ENCODE assay signal across 8 cellular contexts in the genomic region with DNA sequence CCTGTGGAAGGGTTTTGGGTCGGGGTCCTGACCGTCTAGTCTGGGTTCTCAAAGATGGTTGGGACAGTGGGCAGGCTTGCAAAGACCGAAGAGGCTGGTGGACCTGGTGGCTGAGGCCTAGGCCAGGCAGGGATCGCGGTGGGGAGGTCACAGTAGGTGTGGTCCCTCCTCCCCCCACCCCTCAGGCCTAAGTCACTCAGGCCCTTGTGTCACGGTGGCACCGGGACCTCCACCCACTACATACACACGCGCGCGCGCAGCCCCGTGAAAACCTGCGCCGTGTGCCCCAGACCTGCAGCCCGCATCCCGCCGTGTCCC. TPM values are rescaled to one million over a fixed set of nuclear protein-coding genes. Genes with fewer than 3 reads are reported as not detected.
DNase-seq lines count a peak whose midpoint lies in the region; ATAC-seq and TF ChIP-seq lines count a peak whose summit lies in the region.

No MANE protein-coding gene starts in this region.

- H3K4me3 Mint-ChIP-seq in brain = peak overlapping the region in 3 of 5 experiments; percentile 16 to 79 (median 45)

- H3K36me3 Mint-ChIP-seq in brain = peaks cover 21% of the 10 kb centered on the region

- no peak overlapping the region for H3K27ac ChIP-seq in GM23248
- H3K27ac ChIP-seq in iPS-18a (ENCODE audit: low read length) = no peak overlapping the region
- peak overlapping the region in 3 of 4 donors; percentile 31 to 50 (median 49) for H3K27ac ChIP-seq in gastrocnemius medialis

- TF ChIP-seq CTCF in brain (conservative IDR thresholded peaks at IDR 0.05) = no peak
- TF ChIP-seq CTCF in gastrocnemius medialis (IDR thresholded peaks at IDR 0.05 in 4 of 5, conservative IDR thresholded peaks at IDR 0.05 in 1 of 5) = no peak

- TF ChIP-seq POLR2A in gastrocnemius medialis (IDR thresholded peaks at IDR 0.05) = no peak

- intact Hi-C loops in gastrocnemius medialis (cut with DNase I; ENCODE audit: low total_unique reads) = loop anchor here (5.0 kb wide), 1 partner anchor 46 kb away; a partner anchor contains a TSS

- H3K9me3 ChIP-seq in GM23248 (ENCODE audit: low read depth) (no peaks in the 10 kb centered on the region), iPS-18a (ENCODE audit: control insufficient read depth, low read depth, low read length) (no peaks in the 10 kb centered on the region), gastrocnemius medialis (no peaks in the 10 kb centered on the region)

- H3K9ac ChIP-seq in GM23248 (peak overlapping the region; percentile 55), iPS-18a (ENCODE audit: low read length) (no peak overlapping the region)

- no peaks in the 10 kb centered on the region for H3K27me3 Mint-ChIP-seq in brain

- peaks cover 42% of the 10 kb centered on the region for H3K4me1 ChIP-seq in GM23248 (ENCODE audit: insufficient read depth)
- peaks cover 9% of the 10 kb centered on the region for H3K4me1 ChIP-seq in iPS-18a (ENCODE audit: control insufficient read depth, low read depth, low read length)
- H3K4me1 ChIP-seq in gastrocnemius medialis = peaks cover 14 to 25% of the 10 kb centered on the region in 2 donors

- in situ Hi-C loops in GM23248 (cut with MboI) (no loop called here), gastrocnemius medialis (cut with MboI; ENCODE audit: low sequenced_read_pairs in 4 of 4) (loop anchor here in 3 of 4 donors (25.0 kb wide), 2 partner anchors 411 to 536 kb away; a partner anchor contains a TSS)

- WGBS in GM23248 (ENCODE audit: low coverage in 1 of 2, low lambda C conversion rate in 2 of 2, missing lambda C conversion rate in 2 of 2), 2 experiments = 4 to 8% methylated on average over 7 to 14 of the region's 18 CpGs

- H4K20me1 ChIP-seq in GM23248 (ENCODE audit: insufficient read depth) = no peaks in the 10 kb centered on the region; the same call in 1 of the 2 replicates

- no peaks in the 10 kb centered on the region for H3K9me2 ChIP-seq in GM23248 (ENCODE audit: insufficient read depth)

- peaks cover 51% of the 10 kb centered on the region for H3F3A ChIP-seq in GM23248 (ENCODE audit: insufficient read depth)

- DNase-seq in GM23248 (no peak), gastrocnemius medialis (no peak), NCI-H2081 treated with DMSO at 0.1 percent for 48 hours (lab: John Stamatoyannopoulos, UW) (no peak), D341Med (ENCODE audit: low spot score) (no peak)

- H3K36me3 ChIP-seq in GM23248 (ENCODE audit: low read depth) = no peaks in the 10 kb centered on the region; the same call in 1 of the 2 replicates
- peaks cover 45% of the 10 kb centered on the region for H3K36me3 ChIP-seq in iPS-18a (ENCODE audit: control insufficient read depth, low read depth, low read length)
- H3K36me3 ChIP-seq in gastrocnemius medialis = peaks cover 0 to 15% of the 10 kb centered on the region in 2 donors

- H3K4me3 ChIP-seq in GM23248 = peak overlapping the region; percentile 43
- peak overlapping the region; percentile 73 for H3K4me3 ChIP-seq in iPS-18a (ENCODE audit: low read length)
- peak overlapping the region; percentile 58 to 79 (median 60) for H3K4me3 ChIP-seq in gastrocnemius medialis

- ATAC-seq in gastrocnemius medialis = peak in 1 of 2 donors; percentile 10
- ATAC-seq in SK-N-SH treated with all-trans-retinoic acid at 6 μM for 48 hours = no peak
- ATAC-seq in GM21786 (IDR thresholded peaks at IDR 0.05; ENCODE audit: unreplicated experiment) = no peak

- peaks cover 11% of the 10 kb centered on the region for H3K79me2 ChIP-seq in GM23248 (ENCODE audit: insufficient read depth)

- peak overlapping the region; percentile 4; the same call in 1 of the 2 replicates for H2AFZ ChIP-seq in GM23248

- H3K27me3 ChIP-seq in GM23248 (replicated peaks; ENCODE audit: insufficient read depth) (no peaks in the 10 kb centered on the region), iPS-18a (ENCODE audit: control insufficient read depth, insufficient read depth, low read length) (peaks cover 26% of the 10 kb centered on the region), gastrocnemius medialis (no peaks in the 10 kb centered on the region)

- H3K4me2 ChIP-seq in GM23248 (ENCODE audit: unreplicated experiment) = peak overlapping the region; percentile 53

- no peak overlapping the region for H3K27ac Mint-ChIP-seq in brain

- H3K9me3 Mint-ChIP-seq in brain = no peaks in the 10 kb centered on the region

- peaks cover 23% of the 10 kb centered on the region for H3K4me1 Mint-ChIP-seq in brain

TF ChIP-seq in SK-N-SH treated with all-trans-retinoic acid at 6 μM for 48 hours, 23 proteins besides CTCF, POLR2A, EP300 and RAD21:
- TF ChIP-seq, protein P1, sequence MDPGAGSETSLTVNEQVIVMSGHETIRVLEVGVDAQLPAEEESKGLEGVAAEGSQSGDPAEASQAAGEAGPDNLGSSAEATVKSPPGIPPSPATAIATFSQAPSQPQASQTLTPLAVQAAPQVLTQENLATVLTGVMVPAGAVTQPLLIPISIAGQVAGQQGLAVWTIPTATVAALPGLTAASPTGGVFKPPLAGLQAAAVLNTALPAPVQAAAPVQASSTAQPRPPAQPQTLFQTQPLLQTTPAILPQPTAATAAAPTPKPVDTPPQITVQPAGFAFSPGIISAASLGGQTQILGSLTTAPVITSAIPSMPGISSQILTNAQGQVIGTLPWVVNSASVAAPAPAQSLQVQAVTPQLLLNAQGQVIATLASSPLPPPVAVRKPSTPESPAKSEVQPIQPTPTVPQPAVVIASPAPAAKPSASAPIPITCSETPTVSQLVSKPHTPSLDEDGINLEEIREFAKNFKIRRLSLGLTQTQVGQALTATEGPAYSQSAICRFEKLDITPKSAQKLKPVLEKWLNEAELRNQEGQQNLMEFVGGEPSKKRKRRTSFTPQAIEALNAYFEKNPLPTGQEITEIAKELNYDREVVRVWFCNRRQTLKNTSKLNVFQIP (CRISPR knock-in tag; IDR thresholded peaks at IDR 0.05; ENCODE audit: borderline replicate concordance, low read depth) = no peak
- TF ChIP-seq CSDC2 (CRISPR knock-in tag; IDR thresholded peaks at IDR 0.05) (no peak), OSR1 (CRISPR knock-in tag; IDR thresholded peaks at IDR 0.05) (no peak), SNAI2 (CRISPR knock-in tag; IDR thresholded peaks at IDR 0.05) (no peak), ISL1 (CRISPR knock-in tag; IDR thresholded peaks at IDR 0.05) (no peak), ZNF8 (CRISPR knock-in tag; IDR thresholded peaks at IDR 0.05) (no peak), ZFP30 (CRISPR knock-in tag; IDR thresholded peaks at IDR 0.05) (no peak), RARB (CRISPR knock-in tag; IDR thresholded peaks at IDR 0.05) (no peak), ZNF70 (CRISPR knock-in tag; IDR thresholded peaks at IDR 0.05) (no peak), TOX (CRISPR knock-in tag; IDR thresholded peaks at IDR 0.05; ENCODE audit: borderline replicate concordance) (no peak), BACH2 (CRISPR knock-in tag; IDR thresholded peaks at IDR 0.05; ENCODE audit: borderline replicate concordance) (no peak), ZNF565 (CRISPR knock-in tag; conservative IDR thresholded peaks at IDR 0.05; ENCODE audit: low read depth) (no peak), GLIS3 (CRISPR knock-in tag; IDR thresholded peaks at IDR 0.05) (no peak), ZFP3 (CRISPR knock-in tag; IDR thresholded peaks at IDR 0.05) (no peak), ESRRG (CRISPR knock-in tag; IDR thresholded peaks at IDR 0.05) (no peak)
- TF ChIP-seq, protein P2, sequence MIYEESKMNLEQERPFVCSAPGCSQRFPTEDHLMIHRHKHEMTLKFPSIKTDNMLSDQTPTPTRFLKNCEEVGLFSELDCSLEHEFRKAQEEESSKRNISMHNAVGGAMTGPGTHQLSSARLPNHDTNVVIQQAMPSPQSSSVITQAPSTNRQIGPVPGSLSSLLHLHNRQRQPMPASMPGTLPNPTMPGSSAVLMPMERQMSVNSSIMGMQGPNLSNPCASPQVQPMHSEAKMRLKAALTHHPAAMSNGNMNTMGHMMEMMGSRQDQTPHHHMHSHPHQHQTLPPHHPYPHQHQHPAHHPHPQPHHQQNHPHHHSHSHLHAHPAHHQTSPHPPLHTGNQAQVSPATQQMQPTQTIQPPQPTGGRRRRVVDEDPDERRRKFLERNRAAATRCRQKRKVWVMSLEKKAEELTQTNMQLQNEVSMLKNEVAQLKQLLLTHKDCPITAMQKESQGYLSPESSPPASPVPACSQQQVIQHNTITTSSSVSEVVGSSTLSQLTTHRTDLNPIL (CRISPR knock-in tag; IDR thresholded peaks at IDR 0.05; ENCODE audit: low read depth) = no peak
- TF ChIP-seq, protein P3, sequence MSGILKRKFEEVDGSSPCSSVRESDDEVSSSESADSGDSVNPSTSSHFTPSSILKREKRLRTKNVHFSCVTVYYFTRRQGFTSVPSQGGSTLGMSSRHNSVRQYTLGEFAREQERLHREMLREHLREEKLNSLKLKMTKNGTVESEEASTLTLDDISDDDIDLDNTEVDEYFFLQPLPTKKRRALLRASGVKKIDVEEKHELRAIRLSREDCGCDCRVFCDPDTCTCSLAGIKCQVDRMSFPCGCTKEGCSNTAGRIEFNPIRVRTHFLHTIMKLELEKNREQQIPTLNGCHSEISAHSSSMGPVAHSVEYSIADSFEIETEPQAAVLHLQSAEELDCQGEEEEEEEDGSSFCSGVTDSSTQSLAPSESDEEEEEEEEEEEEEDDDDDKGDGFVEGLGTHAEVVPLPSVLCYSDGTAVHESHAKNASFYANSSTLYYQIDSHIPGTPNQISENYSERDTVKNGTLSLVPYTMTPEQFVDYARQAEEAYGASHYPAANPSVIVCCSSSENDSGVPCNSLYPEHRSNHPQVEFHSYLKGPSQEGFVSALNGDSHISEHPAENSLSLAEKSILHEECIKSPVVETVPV (CRISPR knock-in tag; IDR thresholded peaks at IDR 0.05) = no peak

RNA-seq across cellular contexts. Expression of a gene that starts 24.2 kb away (rescaled TPM):
- total RNA-seq in GM23248 (2014; rRNA removed; shearing (Covaris generic)) = 477 and 510 TPM in 2 replicates
- 362 and 387 TPM in 2 replicates for polyA plus RNA-seq in GM23248 (2016; fragmentation: Nextera tagmentation; extraction: Ambion mirVana)
- 169 TPM for polyA plus RNA-seq in brain (ENCODE audit: insufficient read depth, low read depth, low replicate concordance)
- total RNA-seq in gastrocnemius medialis = 100 to 1,000 TPM in 2 of 4 donors, 10 to 100 TPM in 2; 81.6 to 135 (median 106) TPM

RNA-seq across cellular contexts. Expression of a gene that starts 47.2 kb away (rescaled TPM):
- total RNA-seq in GM23248 (2014; rRNA removed; shearing (Covaris generic)) = 45.0 and 62.0 TPM in 2 replicates
- 54.4 and 59.1 TPM in 2 replicates for polyA plus RNA-seq in GM23248 (2016; fragmentation: Nextera tagmentation; extraction: Ambion mirVana)
- 111 TPM for polyA plus RNA-seq in brain (ENCODE audit: insufficient read depth, low read depth, low replicate concordance)
- 10 to 100 TPM; 12.1 to 26.3 (median 21.4) TPM for total RNA-seq in gastrocnemius medialis

Comparison
In these comparisons a context has a peak if more than half of its experiments do, and no peak if none do; other contexts are left out.
1. H3K27ac ChIP-seq: peak in gastrocnemius medialis (3 of 4); none in GM23248 (single experiment) and iPS-18a (single experiment).
2. Peak in every context shown above with its lines, with median percentiles within 50 percentile points of each other: H3K4me3 ChIP-seq.